In genomic region chr10:72223743-72224101, GRCh38 we compare ENCODE assay signal across 8 cellular contexts. TPM values are rescaled to one million over a fixed set of nuclear protein-coding genes. Genes with fewer than 3 reads are reported as not detected.
DNase-seq lines count a peak whose midpoint lies in the region; ATAC-seq and TF ChIP-seq lines count a peak whose summit lies in the region.

No MANE protein-coding gene starts in this region.

- BruUV-seq in Calu3 (replicated peaks; lab: Mats Ljungman, UMichigan) (no TSS peak), PC-9 (replicated peaks; lab: Mats Ljungman, UMichigan) (no TSS peak)

- 40 to 50% methylated on average over 1 of the region's 1 CpG for WGBS in esophagus squamous epithelium, 2 donors
- WGBS in psoas muscle, 3 donors, result 19 to 32% (median 21%) methylated on average over 1 of the region's 1 CpG

- H3K27me3 ChIP-seq in PC-9 (ENCODE audit: insufficient read depth, low read depth) (no peaks in the 10 kb centered on the region), esophagus squamous epithelium (no peaks in the 10 kb centered on the region), psoas muscle (ENCODE audit: insufficient read depth in 3 of 3, low read length in 2 of 3) (no peaks in the 10 kb centered on the region), MM.1S (replicated peaks; ENCODE audit: insufficient read depth, low read length) (no peaks in the 10 kb centered on the region)

- H3K9me3 Mint-ChIP-seq in Calu3 (ENCODE audit: low read depth, unreplicated experiment), result no peaks in the 10 kb centered on the region

- H3K9me3 ChIP-seq in PC-9 (ENCODE audit: insufficient read depth, low read depth) (no peaks in the 10 kb centered on the region), esophagus squamous epithelium (no peaks in the 10 kb centered on the region), psoas muscle (no peaks in the 10 kb centered on the region), MM.1S (replicated peaks; ENCODE audit: insufficient read depth, low read length) (no peaks in the 10 kb centered on the region)

- H3K4me3 ChIP-seq in PC-9 (no peak overlapping the region), esophagus squamous epithelium (no peak overlapping the region), psoas muscle (no peak overlapping the region), MM.1S (ENCODE audit: low read length) (no peak overlapping the region)

- H3K4me1 ChIP-seq in PC-9 (replicated peaks; ENCODE audit: insufficient read depth) (peaks cover 13% of the 10 kb centered on the region), esophagus squamous epithelium (peaks cover 9 to 73% (median 25%) of the 10 kb centered on the region in 3 donors), psoas muscle (peaks cover 64% of the 10 kb centered on the region), MM.1S (ENCODE audit: low read length) (no peaks in the 10 kb centered on the region)

- peaks cover 42% of the 10 kb centered on the region for H3K36me3 ChIP-seq in PC-9 (ENCODE audit: low read depth)
- peaks cover 0 to 73% (median 8%) of the 10 kb centered on the region in 3 donors for H3K36me3 ChIP-seq in esophagus squamous epithelium
- H3K36me3 ChIP-seq in psoas muscle (ENCODE audit: insufficient read depth in 1 of 2, low read depth in 1 of 2), result peaks cover 0 to 39% of the 10 kb centered on the region in 2 donors
- H3K36me3 ChIP-seq in MM.1S (replicated peaks; ENCODE audit: insufficient read depth, low read length), result no peaks in the 10 kb centered on the region; the same call in 1 of the 2 replicates

- H3K4me1 Mint-ChIP-seq in Calu3 (ENCODE audit: low read depth, unreplicated experiment), result peaks cover 23% of the 10 kb centered on the region

- ATAC-seq in psoas muscle (peak in 3 of 4 donors; percentile 50 to 55 (median 54)), HG02981 (IDR thresholded peaks at IDR 0.05; ENCODE audit: unreplicated experiment) (no peak)

- CTCF ChIA-PET in Calu3 (lab: Charles Lee) (interaction anchor here (0.8 to 1.0 kb wide), 3 partner anchors 64 to 327 kb away, joined by 3 read pairs; no protein-coding TSS in a partner anchor), PC-9 (lab: Charles Lee) (interaction anchor here (0.6 to 1.2 kb wide), 4 partner anchors 96 to 178 kb away, joined by 3 to 9 read pairs (median 4); no protein-coding TSS in a partner anchor)

- peak overlapping the region; percentile 23; the same call in 1 of the 2 replicates for H3K27ac ChIP-seq in PC-9
- peak overlapping the region; percentile 38 to 89 (median 82) for H3K27ac ChIP-seq in esophagus squamous epithelium
- H3K27ac ChIP-seq in psoas muscle, result peak overlapping the region; percentile 97
- H3K27ac ChIP-seq in MM.1S (ENCODE audit: low read length), result no peak overlapping the region

- H3K9me2 ChIP-seq in PC-9 (ENCODE audit: insufficient read depth) (no peaks in the 10 kb centered on the region), MM.1S (replicated peaks; ENCODE audit: insufficient read depth, low read length) (no peaks in the 10 kb centered on the region)

- H3K27me3 Mint-ChIP-seq in Calu3 (ENCODE audit: unreplicated experiment), result no peaks in the 10 kb centered on the region

- intact Hi-C loops in Calu3 (cut with micrococcal nuclease; ENCODE audit: unreplicated experiment) (loop anchor here (1.0 kb wide), 1 partner anchor 175 kb away; no protein-coding TSS in a partner anchor), PC-9 (cut with micrococcal nuclease; ENCODE audit: unreplicated experiment) (loop anchor here (1.0 kb wide), 2 partner anchors 108 to 175 kb away; no protein-coding TSS in a partner anchor), esophagus squamous epithelium (cut with DNase I) (loop anchor here (5.0 kb wide), 1 partner anchor 176 kb away; no protein-coding TSS in a partner anchor), psoas muscle (cut with DNase I) (loop anchor here (2.0 to 5.0 kb wide), 2 partner anchors 97 to 109 kb away; no protein-coding TSS in a partner anchor)

- TF ChIP-seq POLR2A in esophagus squamous epithelium (IDR thresholded peaks at IDR 0.05), result peak in 1 of 4 donors; percentile 23

- H3K4me3 Mint-ChIP-seq in Calu3 (ENCODE audit: low read depth, unreplicated experiment), result no peak overlapping the region

- no peak for TF ChIP-seq CTCF in Calu3 (IDR thresholded peaks at IDR 0.05; ENCODE audit: unreplicated experiment)
- no peak for TF ChIP-seq CTCF in PC-9 (conservative IDR thresholded peaks at IDR 0.05)
- no peak for TF ChIP-seq CTCF in esophagus squamous epithelium (IDR thresholded peaks at IDR 0.05)
- TF ChIP-seq CTCF in psoas muscle (IDR thresholded peaks at IDR 0.05), result no peak
- no peak for TF ChIP-seq CTCF in MM.1S (IDR thresholded peaks at IDR 0.05; ENCODE audit: low read length)

- H4K20me1 ChIP-seq in PC-9 (ENCODE audit: insufficient read depth) (no peaks in the 10 kb centered on the region), MM.1S (ENCODE audit: insufficient read depth, low read length) (0 out of 2 replicates have a peak, but pooled peaks cover 3% of the 10 kb centered on the region)

- POLR2A ChIA-PET in PC-9 (lab: Charles Lee; ENCODE audit: unreplicated experiment), result interaction anchor here (0.5 kb wide), 1 partner anchor 905 kb away, joined by 3 read pairs; the partner anchor contains the start of gene SLC29A3

- H3K79me2 ChIP-seq in PC-9 (ENCODE audit: low read depth), result peaks cover 67% of the 10 kb centered on the region
- peaks cover 71% of the 10 kb centered on the region for H3K79me2 ChIP-seq in MM.1S (ENCODE audit: low read length)

- H3F3A ChIP-seq in PC-9 (ENCODE audit: insufficient read depth, low read depth) (peaks cover 59% of the 10 kb centered on the region), MM.1S (ENCODE audit: insufficient read depth, low read length) (no peaks in the 10 kb centered on the region)

- H2AFZ ChIP-seq in PC-9 (no peak overlapping the region), MM.1S (ENCODE audit: low read length) (no peak overlapping the region)

- peaks cover 71% of the 10 kb centered on the region for H3K36me3 Mint-ChIP-seq in Calu3 (ENCODE audit: insufficient read depth, unreplicated experiment)

- H3K9ac ChIP-seq in MM.1S (ENCODE audit: low read length), result no peak overlapping the region

- H3K4me2 ChIP-seq in PC-9 (no peak overlapping the region), MM.1S (ENCODE audit: low read depth, low read length) (no peak overlapping the region)

- H3K27ac Mint-ChIP-seq in Calu3 (ENCODE audit: unreplicated experiment), result peak overlapping the region; percentile 63

- no peak for DNase-seq in Calu3
- DNase-seq in PC-9, result no peak
- DNase-seq in esophagus squamous epithelium (lab: John Stamatoyannopoulos, UW), result no peak
- no peak for DNase-seq in psoas muscle
- no peak for DNase-seq in MM.1S
- DNase-seq in UCSD-AML1 (lab: John Stamatoyannopoulos, UW; ENCODE audit: unreplicated experiment), result no peak
- no peak for DNase-seq in SW 1271 (lab: John Stamatoyannopoulos, UW)

RNA-seq across cellular contexts. Expression of gene ASCC1, which starts 7.6 kb away (rescaled TPM):
- total RNA-seq in Calu3 (2022) (51.3 and 59.3 TPM in 2 replicates), PC-9 (2021) (108 and 129 TPM in 2 replicates), esophagus squamous epithelium (10 to 100 TPM; 18.7 to 28.4 (median 24.7) TPM), psoas muscle (10 to 100 TPM; 15.3 to 22.4 (median 19.4) TPM)
- 10 to 100 TPM; 17.9 to 37.0 (median 19.3) TPM for polyA plus RNA-seq in psoas muscle

RNA-seq across cellular contexts. Expression of gene ANAPC16, which starts 7.9 kb away (rescaled TPM):
- 118 and 119 TPM in 2 replicates for total RNA-seq in Calu3 (2022)
- total RNA-seq in PC-9 (2021), result 142 and 171 TPM in 2 replicates
- 100 to 1,000 TPM in 1 of 4 donors, 10 to 100 TPM in 3; 34.2 to 104 (median 58.1) TPM for total RNA-seq in esophagus squamous epithelium
- total RNA-seq in psoas muscle, result 100 to 1,000 TPM in 3 of 4 donors, 10 to 100 TPM in 1; 80.3 to 144 (median 119) TPM
- 100 to 1,000 TPM in 2 of 3 donors, 10 to 100 TPM in 1; 60.1 to 184 (median 167) TPM for polyA plus RNA-seq in psoas muscle

RNA-seq across cellular contexts. Expression of gene DDIT4, which starts 50.0 kb away (rescaled TPM):
- total RNA-seq in Calu3 (2022) (294 and 326 TPM in 2 replicates), PC-9 (2021) (178 and 212 TPM in 2 replicates), esophagus squamous epithelium (100 to 1,000 TPM in 3 of 4 donors, 10 to 100 TPM in 1; 49.4 to 384 (median 138) TPM), psoas muscle (100 to 1,000 TPM in 1 of 4 donors, 10 to 100 TPM in 3; 16.1 to 220 (median 65.4) TPM)
- polyA plus RNA-seq in psoas muscle, result 100 to 1,000 TPM; 114 to 744 (median 487) TPM
